In the genomic region with DNA sequence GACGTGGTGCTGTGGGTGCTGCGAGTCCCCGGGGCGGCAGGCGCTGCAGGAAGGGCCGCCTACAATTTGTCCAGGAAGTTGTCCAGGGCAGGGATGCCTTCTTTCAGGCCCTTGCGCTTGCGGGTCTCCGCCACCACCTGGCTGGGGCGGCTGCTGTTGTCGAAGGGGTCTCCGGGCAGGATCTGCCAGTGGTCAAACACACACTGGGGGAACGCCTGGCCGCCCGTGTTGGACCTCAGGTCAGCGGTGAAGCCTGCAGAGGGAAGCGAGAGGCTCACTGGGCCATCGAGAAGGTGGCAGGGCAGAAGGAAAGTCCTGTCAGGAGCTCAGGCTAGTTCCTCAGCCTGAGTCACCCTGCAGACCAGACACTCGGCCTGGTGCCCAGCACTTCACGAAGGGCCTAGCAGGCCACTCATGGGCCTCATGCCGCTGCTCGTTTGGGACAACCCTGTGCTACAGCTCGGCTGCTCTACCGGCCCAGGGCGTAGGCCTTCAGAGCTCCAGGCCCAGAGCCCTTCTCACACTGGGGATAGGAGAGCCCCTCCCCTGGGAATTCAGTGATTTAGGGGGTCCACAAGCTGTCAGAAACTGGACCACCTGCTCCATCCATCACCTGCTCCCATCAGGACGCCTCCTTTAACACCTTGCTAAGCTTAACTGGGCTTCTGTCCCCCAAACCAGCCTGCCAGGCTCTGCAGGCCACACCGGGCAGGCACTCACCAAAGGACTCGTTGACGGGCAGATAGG, we compare ENCODE assay signal across 1 cellular context.
TF ChIP-seq lines count a peak whose summit lies in the region.

No MANE protein-coding gene starts in this region.

TF ChIP-seq in SK-N-SH, 30 proteins besides CTCF, POLR2A, EP300 and RAD21:
- TF ChIP-seq USF2 (IDR thresholded peaks at IDR 0.05; ENCODE audit: borderline replicate concordance, low read depth, low read length) (no peak), SIN3A (IDR thresholded peaks at IDR 0.05; ENCODE audit: borderline replicate concordance, low read depth, low read length) (no peak), GATA2 (CRISPR knock-in tag; IDR thresholded peaks at IDR 0.05) (no peak), REST (IDR thresholded peaks at IDR 0.05; ENCODE audit: low read depth, low read length) (no peak), POLR2AphosphoS5 (IDR thresholded peaks at IDR 0.05; ENCODE audit: low read depth, low read length) (no peak), JUND (IDR thresholded peaks at IDR 0.05) (no peak), NFIC (IDR thresholded peaks at IDR 0.05; ENCODE audit: borderline replicate concordance) (no peak), ELF1 (IDR thresholded peaks at IDR 0.05) (no peak), YY1 (IDR thresholded peaks at IDR 0.05; ENCODE audit: low read depth) (no peak), RXRA (IDR thresholded peaks at IDR 0.05; ENCODE audit: borderline replicate concordance, low read depth) (no peak), FOSL2 (IDR thresholded peaks at IDR 0.05; ENCODE audit: borderline replicate concordance, low read depth) (no peak), RCOR1 (IDR thresholded peaks at IDR 0.05; ENCODE audit: low read length) (no peak), MXI1 (IDR thresholded peaks at IDR 0.05; ENCODE audit: low read depth, low read length) (no peak), TCF12 (IDR thresholded peaks at IDR 0.05) (no peak), FOXM1 (IDR thresholded peaks at IDR 0.05; ENCODE audit: low read depth) (no peak), TAF1 (IDR thresholded peaks at IDR 0.05; ENCODE audit: borderline replicate concordance, low read depth, low read length) (no peak), MAX (IDR thresholded peaks at IDR 0.05; ENCODE audit: low read depth) (no peak), SMC3 (IDR thresholded peaks at IDR 0.05; ENCODE audit: low read depth, low read length) (no peak)
- TF ChIP-seq, protein P1, sequence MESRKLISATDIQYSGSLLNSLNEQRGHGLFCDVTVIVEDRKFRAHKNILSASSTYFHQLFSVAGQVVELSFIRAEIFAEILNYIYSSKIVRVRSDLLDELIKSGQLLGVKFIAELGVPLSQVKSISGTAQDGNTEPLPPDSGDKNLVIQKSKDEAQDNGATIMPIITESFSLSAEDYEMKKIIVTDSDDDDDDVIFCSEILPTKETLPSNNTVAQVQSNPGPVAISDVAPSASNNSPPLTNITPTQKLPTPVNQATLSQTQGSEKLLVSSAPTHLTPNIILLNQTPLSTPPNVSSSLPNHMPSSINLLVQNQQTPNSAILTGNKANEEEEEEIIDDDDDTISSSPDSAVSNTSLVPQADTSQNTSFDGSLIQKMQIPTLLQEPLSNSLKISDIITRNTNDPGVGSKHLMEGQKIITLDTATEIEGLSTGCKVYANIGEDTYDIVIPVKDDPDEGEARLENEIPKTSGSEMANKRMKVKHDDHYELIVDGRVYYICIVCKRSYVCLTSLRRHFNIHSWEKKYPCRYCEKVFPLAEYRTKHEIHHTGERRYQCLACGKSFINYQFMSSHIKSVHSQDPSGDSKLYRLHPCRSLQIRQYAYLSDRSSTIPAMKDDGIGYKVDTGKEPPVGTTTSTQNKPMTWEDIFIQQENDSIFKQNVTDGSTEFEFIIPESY (IDR thresholded peaks at IDR 0.05; ENCODE audit: borderline replicate concordance, low read depth), result no peak
